8 cellular contexts compared by ENCODE assay signal in the genomic region with DNA sequence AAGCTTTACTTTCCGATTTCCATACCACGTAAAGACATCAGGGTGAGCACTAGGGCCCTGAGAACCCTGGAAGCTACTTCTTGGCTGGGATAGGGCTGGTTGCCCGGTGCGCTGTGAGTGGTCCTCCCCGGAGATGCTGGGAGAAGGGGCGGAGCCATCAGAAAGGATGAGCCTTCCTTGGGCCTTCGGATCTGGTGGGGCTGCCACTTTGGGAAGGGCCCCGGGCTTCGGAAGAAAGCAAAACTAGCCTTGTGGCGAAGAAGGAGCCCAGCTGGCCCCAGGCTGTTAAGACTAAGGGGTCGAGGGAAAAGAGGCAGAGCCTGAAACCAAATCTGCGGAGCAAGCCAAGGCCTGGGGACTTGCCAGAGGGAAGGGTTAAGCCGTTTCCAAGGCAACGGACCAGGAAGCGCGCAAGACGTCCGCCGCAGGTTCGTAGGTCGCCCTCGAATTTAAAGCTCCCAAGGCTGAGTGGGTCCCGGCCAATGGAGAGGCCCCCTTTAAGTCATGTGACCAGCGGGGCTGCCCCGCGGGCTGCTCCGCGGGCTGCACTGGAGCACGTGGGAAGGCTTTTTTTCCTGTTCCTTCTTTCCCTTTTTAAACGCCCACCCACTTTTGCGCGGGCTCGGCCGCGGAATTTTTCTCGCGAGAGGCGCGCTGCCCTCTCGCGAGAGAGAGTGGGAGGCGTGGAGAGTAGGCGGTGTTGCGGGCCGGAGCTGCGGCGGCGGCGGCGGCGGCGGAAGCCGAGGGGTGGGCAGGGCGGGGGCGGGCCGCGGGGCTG. TPM values are rescaled to one million over a fixed set of nuclear protein-coding genes. Genes with fewer than 3 reads are reported as not detected.
DNase-seq lines count a peak whose midpoint lies in the region; ATAC-seq and TF ChIP-seq lines count a peak whose summit lies in the region.

No MANE protein-coding gene starts in this region.

- H3K4me1 ChIP-seq in SK-N-SH (ENCODE audit: control insufficient read depth in 1 of 2, insufficient read depth in 2 of 2, low read depth in 1 of 2, low read length in 1 of 2): peaks cover 3 to 10% of the 10 kb centered on the region in 2 experiments; a peak in 3 of 4 replicates

- peak overlapping the region; percentile 75 for H3K4me2 ChIP-seq in SK-N-SH

- peak overlapping the region; percentile 61; the same call in 1 of the 2 replicates for H3K4me3 ChIP-seq in GM08714 (ENCODE audit: low read length)
- peak overlapping the region; percentile 64 to 95 for H3K4me3 ChIP-seq in SK-N-SH (ENCODE audit: low read depth in 2 of 2, low read length in 1 of 2)

- peak in 1 of 2 experiments; percentile 29; a peak in 1 of 4 replicates for TF ChIP-seq EP300 in SK-N-SH (IDR thresholded peaks at IDR 0.05; ENCODE audit: borderline replicate concordance in 1 of 2, low read depth in 1 of 2, low read length in 1 of 2)

- H3K9me3 ChIP-seq in SK-N-SH: no peaks in the 10 kb centered on the region

- peak; percentile 18 for DNase-seq in NCI-H1048 (lab: John Stamatoyannopoulos, UW)
- DNase-seq in SK-N-SH: peak; percentile 93
- DNase-seq in activated naive CD4-positive, alpha-beta T cell treated with anti-CD3 and anti-CD28 coated beads, Interleukin-2, amount 50 U/mL, for 72 hours (ENCODE audit: low spot score in 2 of 2): peak; percentile 91 to 99
- DNase-seq in glomerular visceral epithelial cell (ENCODE audit: extremely low spot score): peak; percentile 99
- DNase-seq in occipital lobe (lab: John Stamatoyannopoulos, UW): peak; percentile 98

- H3K36me3 ChIP-seq in SK-N-SH (replicated peaks in 1 of 2; ENCODE audit: control insufficient read depth in 1 of 2, insufficient read depth in 2 of 2, low read length in 1 of 2): no peaks in the 10 kb centered on the region

- H3K9me2 ChIP-seq in SK-N-SH: no peaks in the 10 kb centered on the region

- H2AFZ ChIP-seq in SK-N-SH (ENCODE audit: low read depth): peak overlapping the region; percentile 97

- peaks cover 6% of the 10 kb centered on the region for H3F3A ChIP-seq in SK-N-SH (replicated peaks; ENCODE audit: insufficient read depth)

- no peaks in the 10 kb centered on the region for H3K27me3 ChIP-seq in SK-N-SH (ENCODE audit: insufficient read depth)

- CTCF ChIA-PET in SK-N-SH (lab: Yijun Ruan, JAX): interaction anchor here (0.8 to 1.3 kb wide), 2 partner anchors 9 to 20 kb away, joined by 3 read pairs; no protein-coding TSS in a partner anchor

- no peak for TF ChIP-seq CTCF in SK-N-SH (IDR thresholded peaks at IDR 0.05)

- H4K20me1 ChIP-seq in SK-N-SH (ENCODE audit: insufficient read depth): no peaks in the 10 kb centered on the region

- 3% methylated on average over 26 of the region's 57 CpGs for WGBS in SK-N-SH (ENCODE audit: low lambda C conversion rate)

- POLR2A ChIA-PET in SK-N-SH (lab: Yijun Ruan, JAX): no interaction called here

- H3K27ac Mint-ChIP-seq in activated naive CD4-positive, alpha-beta T cell treated with anti-CD3 and anti-CD28 coated beads, Interleukin-2, amount 50 U/mL, for 72 hours: peak overlapping the region; percentile 94 to 96

- peaks cover 39% of the 10 kb centered on the region for H3K79me2 ChIP-seq in SK-N-SH (ENCODE audit: insufficient read depth)

- H3K36me3 Mint-ChIP-seq in activated naive CD4-positive, alpha-beta T cell treated with anti-CD3 and anti-CD28 coated beads, Interleukin-2, amount 50 U/mL, for 72 hours: peaks cover 30 to 36% of the 10 kb centered on the region in 2 donors

- H3K9me3 Mint-ChIP-seq in activated naive CD4-positive, alpha-beta T cell treated with anti-CD3 and anti-CD28 coated beads, Interleukin-2, amount 50 U/mL, for 72 hours: peaks cover 9 to 15% of the 10 kb centered on the region in 2 donors

- H3K27ac ChIP-seq in SK-N-SH (ENCODE audit: low read depth in 2 of 2, low read length in 1 of 2): peak overlapping the region; percentile 90 to 93
- H3K27ac ChIP-seq in temporal lobe (ENCODE audit: low read depth, low read length): peak overlapping the region; percentile 88

- no peak for TF ChIP-seq RAD21 in SK-N-SH (IDR thresholded peaks at IDR 0.05; ENCODE audit: low read length)

- peak; percentile 82 for ATAC-seq in HG02588 (IDR thresholded peaks at IDR 0.05; ENCODE audit: unreplicated experiment)
- peak; percentile 93 to 94 for ATAC-seq in activated naive CD4-positive, alpha-beta T cell treated with anti-CD3 and anti-CD28 coated beads, Interleukin-2, amount 50 U/mL, for 72 hours

- peak overlapping the region; percentile 74 for H3K9ac ChIP-seq in SK-N-SH

TF ChIP-seq in SK-N-SH, 30 proteins besides CTCF, POLR2A, EP300 and RAD21 (continues in another document):
- TF ChIP-seq SIN3A (IDR thresholded peaks at IDR 0.05; ENCODE audit: borderline replicate concordance, low read depth, low read length): peak; percentile 99
- TF ChIP-seq TAF1 (IDR thresholded peaks at IDR 0.05; ENCODE audit: borderline replicate concordance, low read depth, low read length): peak; percentile 17; the same call in 1 of the 2 replicates
- TF ChIP-seq, protein P1, sequence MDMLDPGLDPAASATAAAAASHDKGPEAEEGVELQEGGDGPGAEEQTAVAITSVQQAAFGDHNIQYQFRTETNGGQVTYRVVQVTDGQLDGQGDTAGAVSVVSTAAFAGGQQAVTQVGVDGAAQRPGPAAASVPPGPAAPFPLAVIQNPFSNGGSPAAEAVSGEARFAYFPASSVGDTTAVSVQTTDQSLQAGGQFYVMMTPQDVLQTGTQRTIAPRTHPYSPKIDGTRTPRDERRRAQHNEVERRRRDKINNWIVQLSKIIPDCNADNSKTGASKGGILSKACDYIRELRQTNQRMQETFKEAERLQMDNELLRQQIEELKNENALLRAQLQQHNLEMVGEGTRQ (IDR thresholded peaks at IDR 0.05; ENCODE audit: borderline replicate concordance, low read depth, low read length): peak; percentile 70
- no peak for TF ChIP-seq NRF1 (IDR thresholded peaks at IDR 0.05; ENCODE audit: low read depth, low read length)
- no peak for TF ChIP-seq RFX5 (IDR thresholded peaks at IDR 0.05; ENCODE audit: low read length)
- TF ChIP-seq, protein P2, sequence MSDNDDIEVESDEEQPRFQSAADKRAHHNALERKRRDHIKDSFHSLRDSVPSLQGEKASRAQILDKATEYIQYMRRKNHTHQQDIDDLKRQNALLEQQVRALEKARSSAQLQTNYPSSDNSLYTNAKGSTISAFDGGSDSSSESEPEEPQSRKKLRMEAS (IDR thresholded peaks at IDR 0.05; ENCODE audit: low read depth): peak; percentile 99
- TF ChIP-seq FOXJ3 (CRISPR knock-in tag; IDR thresholded peaks at IDR 0.05): no peak
- no peak for TF ChIP-seq SMC3 (IDR thresholded peaks at IDR 0.05; ENCODE audit: low read depth, low read length)
- peak; percentile 32; the same call in 1 of the 2 replicates for TF ChIP-seq RCOR1 (IDR thresholded peaks at IDR 0.05; ENCODE audit: low read length)
- 0 out of 2 replicates have a peak, but pooled peaks have one; percentile 31 for TF ChIP-seq FOXM1 (IDR thresholded peaks at IDR 0.05; ENCODE audit: low read depth)
- TF ChIP-seq, protein P3, sequence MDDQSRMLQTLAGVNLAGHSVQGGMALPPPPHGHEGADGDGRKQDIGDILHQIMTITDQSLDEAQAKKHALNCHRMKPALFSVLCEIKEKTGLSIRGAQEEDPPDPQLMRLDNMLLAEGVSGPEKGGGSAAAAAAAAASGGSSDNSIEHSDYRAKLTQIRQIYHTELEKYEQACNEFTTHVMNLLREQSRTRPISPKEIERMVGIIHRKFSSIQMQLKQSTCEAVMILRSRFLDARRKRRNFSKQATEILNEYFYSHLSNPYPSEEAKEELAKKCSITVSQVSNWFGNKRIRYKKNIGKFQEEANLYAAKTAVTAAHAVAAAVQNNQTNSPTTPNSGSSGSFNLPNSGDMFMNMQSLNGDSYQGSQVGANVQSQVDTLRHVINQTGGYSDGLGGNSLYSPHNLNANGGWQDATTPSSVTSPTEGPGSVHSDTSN (IDR thresholded peaks at IDR 0.05): no peak
- TF ChIP-seq GABPA (IDR thresholded peaks at IDR 0.05; ENCODE audit: low read depth): peak; percentile 57
- peak; percentile 83 for TF ChIP-seq ELF1 (IDR thresholded peaks at IDR 0.05)
- TF ChIP-seq, protein P4, sequence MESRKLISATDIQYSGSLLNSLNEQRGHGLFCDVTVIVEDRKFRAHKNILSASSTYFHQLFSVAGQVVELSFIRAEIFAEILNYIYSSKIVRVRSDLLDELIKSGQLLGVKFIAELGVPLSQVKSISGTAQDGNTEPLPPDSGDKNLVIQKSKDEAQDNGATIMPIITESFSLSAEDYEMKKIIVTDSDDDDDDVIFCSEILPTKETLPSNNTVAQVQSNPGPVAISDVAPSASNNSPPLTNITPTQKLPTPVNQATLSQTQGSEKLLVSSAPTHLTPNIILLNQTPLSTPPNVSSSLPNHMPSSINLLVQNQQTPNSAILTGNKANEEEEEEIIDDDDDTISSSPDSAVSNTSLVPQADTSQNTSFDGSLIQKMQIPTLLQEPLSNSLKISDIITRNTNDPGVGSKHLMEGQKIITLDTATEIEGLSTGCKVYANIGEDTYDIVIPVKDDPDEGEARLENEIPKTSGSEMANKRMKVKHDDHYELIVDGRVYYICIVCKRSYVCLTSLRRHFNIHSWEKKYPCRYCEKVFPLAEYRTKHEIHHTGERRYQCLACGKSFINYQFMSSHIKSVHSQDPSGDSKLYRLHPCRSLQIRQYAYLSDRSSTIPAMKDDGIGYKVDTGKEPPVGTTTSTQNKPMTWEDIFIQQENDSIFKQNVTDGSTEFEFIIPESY (IDR thresholded peaks at IDR 0.05; ENCODE audit: borderline replicate concordance, low read depth): peak; percentile 98
- peak; percentile 99 for TF ChIP-seq CHD2 (IDR thresholded peaks at IDR 0.05; ENCODE audit: low read length, partially characterized antibody)
- TF ChIP-seq GATA2 (CRISPR knock-in tag; IDR thresholded peaks at IDR 0.05): no peak
- TF ChIP-seq, protein P5, sequence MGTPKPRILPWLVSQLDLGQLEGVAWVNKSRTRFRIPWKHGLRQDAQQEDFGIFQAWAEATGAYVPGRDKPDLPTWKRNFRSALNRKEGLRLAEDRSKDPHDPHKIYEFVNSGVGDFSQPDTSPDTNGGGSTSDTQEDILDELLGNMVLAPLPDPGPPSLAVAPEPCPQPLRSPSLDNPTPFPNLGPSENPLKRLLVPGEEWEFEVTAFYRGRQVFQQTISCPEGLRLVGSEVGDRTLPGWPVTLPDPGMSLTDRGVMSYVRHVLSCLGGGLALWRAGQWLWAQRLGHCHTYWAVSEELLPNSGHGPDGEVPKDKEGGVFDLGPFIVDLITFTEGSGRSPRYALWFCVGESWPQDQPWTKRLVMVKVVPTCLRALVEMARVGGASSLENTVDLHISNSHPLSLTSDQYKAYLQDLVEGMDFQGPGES (IDR thresholded peaks at IDR 0.05; ENCODE audit: low read depth, low read length): no peak

RNA-seq across cellular contexts. Expression of a gene that starts 0.4 kb away (rescaled TPM):
- polyA plus RNA-seq in SK-N-SH (2012; rRNA removed): 5.6 and 8.8 TPM in 2 replicates
- 9.4 and 10.1 TPM in 2 replicates for polyA plus RNA-seq in SK-N-SH (2012; cell fraction: cytosol; rRNA removed)
- 4.0 and 8.8 TPM in 2 replicates for polyA plus RNA-seq in SK-N-SH (2012; cell fraction: nucleus; rRNA removed)
- total RNA-seq in activated naive CD4-positive, alpha-beta T cell treated with anti-CD3 and anti-CD28 coated beads, Interleukin-2, amount 50 U/mL, for 72 hours: 10 to 100 TPM; 34.3 to 42.3 TPM
- total RNA-seq in occipital lobe (87.0 TPM), temporal lobe (95.1 TPM)

Comparison
In these comparisons a context has a peak if more than half of its experiments do, and no peak if none do; other contexts are left out.
1. Peak in every context shown above with its lines: DNase-seq, ATAC-seq, H3K4me3 ChIP-seq and H3K27ac ChIP-seq.
2. DNase-seq: peak in every context shown above with its lines; median percentile 99 in glomerular visceral epithelial cell; 98 in occipital lobe; 95 in activated naive CD4-positive, alpha-beta T cell treated with anti-CD3 and anti-CD28 coated beads, Interleukin-2, amount 50 U/mL, for 72 hours; 93 in SK-N-SH; 18 in NCI-H1048.